In genomic region chr18:11850821-11851155, GRCh38 we compare ENCODE assay signal across 8 cellular contexts. TPM values are rescaled to one million over a fixed set of nuclear protein-coding genes. Genes with fewer than 3 reads are reported as not detected.
DNase-seq lines count a peak whose midpoint lies in the region; ATAC-seq and TF ChIP-seq lines count a peak whose summit lies in the region.

No MANE protein-coding gene starts in this region.

- no peaks in the 10 kb centered on the region for H3K27me3 Mint-ChIP-seq in WTC11 (ENCODE audit: low read depth)

- CTCF ChIA-PET in WTC11 (lab: Charles Lee) = no interaction called here

- peak overlapping the region; percentile 87 to 91 for H3K27ac ChIP-seq in prostate gland

- intact Hi-C loops in prostate gland (cut with DNase I) = loop anchor here (2.0 to 10.0 kb wide), 3 partner anchors 58 to 184 kb away; partner anchors contain the start of gene MPPE1

- peaks cover 26% of the 10 kb centered on the region for H3K4me1 Mint-ChIP-seq in WTC11

- no peaks in the 10 kb centered on the region for H3K4me1 ChIP-seq in prostate gland (replicated peaks)

- H3K4me3 Mint-ChIP-seq in WTC11 = peak overlapping the region; percentile 100

- TF ChIP-seq POLR2A in prostate gland (IDR thresholded peaks at IDR 0.05) = no peak

- TF ChIP-seq CTCF in WTC11 (IDR thresholded peaks at IDR 0.05) = no peak
- no peak for TF ChIP-seq CTCF in prostate gland (IDR thresholded peaks at IDR 0.05)
- TF ChIP-seq CTCF in GM20000 (IDR thresholded peaks at IDR 0.05; ENCODE audit: extremely low read depth, missing control alignments) = no peak

- peak; percentile 91 for DNase-seq in CD1c-positive myeloid dendritic cell (ENCODE audit: extremely low spot score)
- no peak for DNase-seq in WTC11 (ENCODE audit: low spot score)
- DNase-seq in germinal center (ENCODE audit: low spot score) = peak; percentile 38
- no peak for DNase-seq in prostate gland (ENCODE audit: low spot score)
- DNase-seq in GM20000 (ENCODE audit: low spot score) = no peak
- DNase-seq in activated CD4-positive, alpha-beta T cell treated with anti-CD3 and anti-CD28 coated beads for 4 hours = no peak

- H3K27ac Mint-ChIP-seq in WTC11 = peak overlapping the region; percentile 95

- POLR2A ChIA-PET in WTC11 (lab: Charles Lee) = no interaction called here

- H3K27me3 ChIP-seq in prostate gland (replicated peaks; ENCODE audit: insufficient read depth) = no peaks in the 10 kb centered on the region

- peaks cover 2% of the 10 kb centered on the region; the same call in 1 of the 2 replicates for H3K36me3 Mint-ChIP-seq in WTC11

- ATAC-seq in GM19455 (IDR thresholded peaks at IDR 0.05; ENCODE audit: unreplicated experiment) (peak; percentile 36), HG03521 (IDR thresholded peaks at IDR 0.05; ENCODE audit: unreplicated experiment) (peak; percentile 25), WTC11 (no peak)

- H3K9me3 ChIP-seq in prostate gland = no peaks in the 10 kb centered on the region

- no peaks in the 10 kb centered on the region for H3K36me3 ChIP-seq in prostate gland

- H3K9me3 Mint-ChIP-seq in WTC11 = no peaks in the 10 kb centered on the region

- under 1% methylated on average over 10 of the region's 10 CpGs for WGBS in prostate gland

- H3K4me3 ChIP-seq in prostate gland = peak overlapping the region; percentile 77 to 94

TF ChIP-seq in WTC11, 78 proteins besides CTCF, POLR2A, EP300 and RAD21:
- TF ChIP-seq ZSCAN18 (CRISPR knock-in tag; IDR thresholded peaks at IDR 0.05) (no peak), ZNF671 (CRISPR knock-in tag; IDR thresholded peaks at IDR 0.05) (no peak), ZBTB21 (CRISPR knock-in tag; IDR thresholded peaks at IDR 0.05; ENCODE audit: borderline replicate concordance) (no peak), IRF1 (CRISPR knock-in tag; IDR thresholded peaks at IDR 0.05) (no peak), KAT7 (CRISPR knock-in tag; IDR thresholded peaks at IDR 0.05; ENCODE audit: borderline replicate concordance) (no peak), TEAD4 (CRISPR knock-in tag; IDR thresholded peaks at IDR 0.05) (no peak), PRRX2 (CRISPR knock-in tag; IDR thresholded peaks at IDR 0.05) (no peak), USF2 (CRISPR knock-in tag; IDR thresholded peaks at IDR 0.05) (no peak), SOX15 (CRISPR knock-in tag; IDR thresholded peaks at IDR 0.05) (no peak), SP1 (CRISPR knock-in tag; conservative IDR thresholded peaks at IDR 0.05) (no peak), ZNF219 (CRISPR knock-in tag; IDR thresholded peaks at IDR 0.05; ENCODE audit: borderline replicate concordance) (no peak), ELF4 (CRISPR knock-in tag; IDR thresholded peaks at IDR 0.05; ENCODE audit: low read depth) (no peak), EMX1 (CRISPR knock-in tag; IDR thresholded peaks at IDR 0.05) (no peak)
- TF ChIP-seq, protein P1, sequence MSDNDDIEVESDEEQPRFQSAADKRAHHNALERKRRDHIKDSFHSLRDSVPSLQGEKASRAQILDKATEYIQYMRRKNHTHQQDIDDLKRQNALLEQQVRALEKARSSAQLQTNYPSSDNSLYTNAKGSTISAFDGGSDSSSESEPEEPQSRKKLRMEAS (CRISPR knock-in tag; IDR thresholded peaks at IDR 0.05) = no peak
- TF ChIP-seq, protein P2, sequence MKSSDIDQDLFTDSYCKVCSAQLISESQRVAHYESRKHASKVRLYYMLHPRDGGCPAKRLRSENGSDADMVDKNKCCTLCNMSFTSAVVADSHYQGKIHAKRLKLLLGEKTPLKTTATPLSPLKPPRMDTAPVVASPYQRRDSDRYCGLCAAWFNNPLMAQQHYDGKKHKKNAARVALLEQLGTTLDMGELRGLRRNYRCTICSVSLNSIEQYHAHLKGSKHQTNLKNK (CRISPR knock-in tag; IDR thresholded peaks at IDR 0.05) = no peak

RNA-seq across cellular contexts. Expression of gene CHMP1B, which starts 0.4 kb away (rescaled TPM):
- total RNA-seq in WTC11 (2021) = 34.1 to 37.2 TPM (median 35.5 TPM) in 3 replicates
- total RNA-seq in prostate gland = 10 to 100 TPM; 42.8 to 50.0 TPM

RNA-seq across cellular contexts. Expression of gene MPPE1, which starts 57.3 kb away (rescaled TPM):
- total RNA-seq in WTC11 (2021) = 26.4 to 30.6 TPM (median 29.1 TPM) in 3 replicates
- total RNA-seq in prostate gland = 10 to 100 TPM; 19.3 to 29.1 TPM

Comparison
In these comparisons a context has a peak if more than half of its experiments do, and no peak if none do; other contexts are left out.
1. DNase-seq: peak in CD1c-positive myeloid dendritic cell (single experiment) and germinal center (single experiment); none in WTC11 (single experiment), prostate gland (single experiment), GM20000 (single experiment) and activated CD4-positive, alpha-beta T cell treated with anti-CD3 and anti-CD28 coated beads for 4 hours (0 of 2).